ENCODE assay signal across 8 cellular contexts in genomic region chr12:102958073-102958829, GRCh38. TPM values are rescaled to one million over a fixed set of nuclear protein-coding genes. Genes with fewer than 3 reads are reported as not detected.
A peak's percentile ranks its signal among the peaks of the same experiment; 100 is the strongest.
DNase-seq lines count a peak whose midpoint lies in the region; ATAC-seq and TF ChIP-seq lines count a peak whose summit lies in the region.

No MANE protein-coding gene starts in this region.

- DNase-seq in CD8-positive, alpha-beta memory T cell: no peak
- DNase-seq in activated naive CD8-positive, alpha-beta T cell treated with anti-CD3 and anti-CD28 coated beads, Interleukin-2, amount 50 U/mL, for 24 hours: peak; percentile 29
- DNase-seq in islet precursor cell: peak; percentile 94
- DNase-seq in thoracic aorta (ENCODE audit: low spot score): no peak
- DNase-seq in HEK293T (ENCODE audit: extremely low spot score): no peak
- no peak for DNase-seq in SIG-M5 treated with dmso at 0.1 percent for 504 hours (lab: John Stamatoyannopoulos, UW; ENCODE audit: unreplicated experiment)

- no peaks in the 10 kb centered on the region for H3K36me3 ChIP-seq in CD8-positive, alpha-beta memory T cell (ENCODE audit: insufficient read depth, low read length)
- H3K36me3 ChIP-seq in thoracic aorta: no peaks in the 10 kb centered on the region

- CTCF ChIA-PET in CD8-positive, alpha-beta memory T cell (lab: Charles Lee): no interaction called here
- CTCF ChIA-PET in HEK293T (lab: Yijun Ruan, JAX): no interaction called here

- no peaks in the 10 kb centered on the region for H3K36me3 Mint-ChIP-seq in CD8-positive, alpha-beta memory T cell
- no peaks in the 10 kb centered on the region for H3K36me3 Mint-ChIP-seq in activated naive CD8-positive, alpha-beta T cell treated with anti-CD3 and anti-CD28 coated beads, Interleukin-2, amount 50 U/mL, for 24 hours (ENCODE audit: low read depth)

- ATAC-seq in GM18909 (IDR thresholded peaks at IDR 0.05; ENCODE audit: poor library complexity, unreplicated experiment): peak; percentile 65
- peak; percentile 76 for ATAC-seq in HG03280 (IDR thresholded peaks at IDR 0.05; ENCODE audit: unreplicated experiment)
- no peak for ATAC-seq in activated naive CD8-positive, alpha-beta T cell treated with anti-CD3 and anti-CD28 coated beads, Interleukin-2, amount 50 U/mL, for 24 hours
- ATAC-seq in thoracic aorta (ENCODE audit: insufficient number of reproducible peaks, low FRiP score, low read depth): no peak

- H3K9me3 Mint-ChIP-seq in CD8-positive, alpha-beta memory T cell: peaks cover 0 to 4% (median 0%) of the 10 kb centered on the region in 5 donors
- H3K9me3 Mint-ChIP-seq in activated naive CD8-positive, alpha-beta T cell treated with anti-CD3 and anti-CD28 coated beads, Interleukin-2, amount 50 U/mL, for 24 hours: no peaks in the 10 kb centered on the region

- H3K27me3 ChIP-seq in CD8-positive, alpha-beta memory T cell (ENCODE audit: insufficient read depth, low read length, poor library complexity, severe bottlenecking): peaks cover 34% of the 10 kb centered on the region
- no peaks in the 10 kb centered on the region for H3K27me3 ChIP-seq in thoracic aorta (replicated peaks; ENCODE audit: insufficient read depth)

- no peak for TF ChIP-seq CTCF in thoracic aorta (IDR thresholded peaks at IDR 0.05)

- POLR2A ChIA-PET in CD8-positive, alpha-beta memory T cell (lab: Charles Lee): no interaction called here
- POLR2A ChIA-PET in HEK293T (lab: Yijun Ruan, JAX): no interaction called here

- peaks cover 58 to 83% of the 10 kb centered on the region in 2 donors for H3K27me3 Mint-ChIP-seq in CD8-positive, alpha-beta memory T cell
- H3K27me3 Mint-ChIP-seq in activated naive CD8-positive, alpha-beta T cell treated with anti-CD3 and anti-CD28 coated beads, Interleukin-2, amount 50 U/mL, for 24 hours: peaks cover 87% of the 10 kb centered on the region

- no peak overlapping the region for H3K4me3 ChIP-seq in CD8-positive, alpha-beta memory T cell (ENCODE audit: low read length)
- H3K4me3 ChIP-seq in thoracic aorta: peak overlapping the region; percentile 66

- H3K4me1 ChIP-seq in CD8-positive, alpha-beta memory T cell (ENCODE audit: insufficient read depth, low read length): peaks cover 3% of the 10 kb centered on the region
- peaks cover 5 to 20% of the 10 kb centered on the region in 2 donors for H3K4me1 ChIP-seq in thoracic aorta (ENCODE audit: control insufficient read depth in 1 of 2, low read depth in 2 of 2)

- H3K27ac Mint-ChIP-seq in CD8-positive, alpha-beta memory T cell: no peak overlapping the region
- no peak overlapping the region for H3K27ac Mint-ChIP-seq in activated naive CD8-positive, alpha-beta T cell treated with anti-CD3 and anti-CD28 coated beads, Interleukin-2, amount 50 U/mL, for 24 hours

- no peak overlapping the region for H3K27ac ChIP-seq in CD8-positive, alpha-beta memory T cell (ENCODE audit: low read depth, low read length)
- H3K27ac ChIP-seq in thoracic aorta: no peak overlapping the region

- H3K4me3 Mint-ChIP-seq in CD8-positive, alpha-beta memory T cell: peak overlapping the region; percentile 58 to 89 (median 69)
- peak overlapping the region; percentile 74 for H3K4me3 Mint-ChIP-seq in activated naive CD8-positive, alpha-beta T cell treated with anti-CD3 and anti-CD28 coated beads, Interleukin-2, amount 50 U/mL, for 24 hours

- H3K9me3 ChIP-seq in CD8-positive, alpha-beta memory T cell (ENCODE audit: low read length): no peaks in the 10 kb centered on the region
- H3K9me3 ChIP-seq in thoracic aorta: no peaks in the 10 kb centered on the region

- peaks cover 5 to 46% (median 35%) of the 10 kb centered on the region in 3 donors for H3K4me1 Mint-ChIP-seq in CD8-positive, alpha-beta memory T cell
- H3K4me1 Mint-ChIP-seq in activated naive CD8-positive, alpha-beta T cell treated with anti-CD3 and anti-CD28 coated beads, Interleukin-2, amount 50 U/mL, for 24 hours: peaks cover 37% of the 10 kb centered on the region

TF ChIP-seq in HEK293T, 16 proteins besides CTCF, POLR2A, EP300 and RAD21:
- TF ChIP-seq L3MBTL2 (conservative IDR thresholded peaks at IDR 0.05) (no peak), PKNOX1 (IDR thresholded peaks at IDR 0.05) (no peak), ZNF384 (IDR thresholded peaks at IDR 0.05) (no peak)

RNA-seq across cellular contexts. Expression of gene ASCL1, which starts 0.8 kb away (rescaled TPM):
- not detected for total RNA-seq in CD8-positive, alpha-beta memory T cell
- polyA plus RNA-seq in CD8-positive, alpha-beta memory T cell: not detected
- not detected for total RNA-seq in thoracic aorta

RNA-seq across cellular contexts. Expression of gene PAH, which starts 41.2 kb away (rescaled TPM):
- 1 to 10 TPM in 1 of 2 experiments, not detected in 1; 1.5 TPM for total RNA-seq in CD8-positive, alpha-beta memory T cell
- not detected for polyA plus RNA-seq in CD8-positive, alpha-beta memory T cell
- total RNA-seq in thoracic aorta: not detected

Comparison
In these comparisons a context has a peak if more than half of its experiments do, and no peak if none do; other contexts are left out.
1. DNase-seq: peak in activated naive CD8-positive, alpha-beta T cell treated with anti-CD3 and anti-CD28 coated beads, Interleukin-2, amount 50 U/mL, for 24 hours (single experiment) and islet precursor cell (single experiment); none in CD8-positive, alpha-beta memory T cell (0 of 5), thoracic aorta (single experiment), HEK293T (single experiment) and SIG-M5 treated with dmso at 0.1 percent for 504 hours (single experiment).
2. ATAC-seq: peak in GM18909 (single experiment) and HG03280 (single experiment); none in activated naive CD8-positive, alpha-beta T cell treated with anti-CD3 and anti-CD28 coated beads, Interleukin-2, amount 50 U/mL, for 24 hours (single experiment) and thoracic aorta (single experiment).